ENCODE assay signal across 11 cellular contexts in the genomic region with DNA sequence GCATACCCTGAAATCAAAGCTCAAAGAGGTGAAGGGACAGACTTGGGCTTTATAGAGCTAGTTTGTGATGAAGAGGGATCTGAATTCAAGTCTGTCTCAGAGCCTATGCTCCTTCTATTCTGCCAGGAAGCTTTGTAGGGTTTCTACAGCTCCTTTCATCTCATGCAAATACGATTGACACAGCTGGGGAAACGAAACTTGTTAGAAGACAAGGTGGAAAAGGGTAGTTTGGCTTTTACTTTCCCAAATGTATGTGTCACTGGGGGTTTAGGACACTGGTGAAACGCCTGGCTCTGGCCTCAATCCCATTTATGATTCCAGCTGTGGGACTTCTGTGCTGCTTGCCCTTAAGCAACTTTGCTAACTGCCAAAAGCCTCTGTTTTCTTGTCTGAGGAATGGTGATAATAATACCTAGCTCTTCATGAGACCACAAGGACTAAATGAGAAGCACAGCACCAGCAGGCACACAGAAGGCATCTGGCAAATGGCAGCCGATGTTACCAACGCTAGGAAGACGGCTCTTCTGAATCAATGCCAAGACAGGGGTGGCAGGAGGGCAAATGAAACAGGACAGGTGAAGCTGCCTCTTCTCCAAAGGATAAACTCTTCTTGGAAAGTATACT.
A peak's percentile ranks its signal among the peaks of the same experiment; 100 is the strongest.
DNase-seq lines count a peak whose midpoint lies in the region; ATAC-seq and TF ChIP-seq lines count a peak whose summit lies in the region.
"Had no signal": no experiment of that assay in that cellular context is flagged by ENCODE, and none has a peak within 500 bp of the region (broad histone marks: within the 10 kb centered on the region; RNA-seq: fewer than 3 reads in every experiment).

No MANE protein-coding gene starts in this region.

- intact Hi-C loops in left lung (cut with DNase I), result no loop called here

- H3K27ac ChIP-seq in Karpas-422 (ENCODE audit: low read length) (no peak overlapping the region), left lung (peak overlapping the region in 1 of 2 donors; percentile 59)
- H3K27ac ChIP-seq: cardiac muscle cell, HL-60, SJSA1 had no signal

- H3K9me2 ChIP-seq in Karpas-422 (replicated peaks; ENCODE audit: insufficient read depth, low read length), result no peaks in the 10 kb centered on the region

- DNase-seq in Karpas-422 (peak; percentile 81), pons (ENCODE audit: low spot score) (peak; percentile 68), NCI-H774 (lab: John Stamatoyannopoulos, UW) (no peak), left lung (no peak), kidney tubule cell (ENCODE audit: low spot score) (no peak)
- DNase-seq in activated effector memory CD4-positive, alpha-beta T cell treated with Interleukin-2 at 50 U/mL for 16 hours, result no peak

- peak; percentile 65 for ATAC-seq in GM19025 (IDR thresholded peaks at IDR 0.05; ENCODE audit: low read depth, unreplicated experiment)
- peak; percentile 72 for ATAC-seq in HG02571 (IDR thresholded peaks at IDR 0.05; ENCODE audit: unreplicated experiment)
- ATAC-seq in left lung, result no peak

- no peak overlapping the region for H2AFZ ChIP-seq in Karpas-422 (ENCODE audit: low read length)

- peaks cover 62% of the 10 kb centered on the region for H3K4me1 ChIP-seq in Karpas-422 (ENCODE audit: low read length)
- peaks cover 9 to 28% of the 10 kb centered on the region in 2 donors for H3K4me1 ChIP-seq in left lung
- H3K4me1 ChIP-seq: SJSA1 had no signal

- H3K4me3 ChIP-seq in Karpas-422 (ENCODE audit: low read length) (peak overlapping the region; percentile 33; the same call in 1 of the 2 replicates), left lung (no peak overlapping the region)
- H3K4me3 ChIP-seq: cardiac muscle cell, SJSA1 had no signal

- H3K79me2 ChIP-seq in Karpas-422 (ENCODE audit: low read length), result no peaks in the 10 kb centered on the region

- no peak for TF ChIP-seq CTCF in left lung (IDR thresholded peaks at IDR 0.05)

- H3K27me3 ChIP-seq in Karpas-422 (ENCODE audit: low read length) (no peaks in the 10 kb centered on the region), left lung (no peaks in the 10 kb centered on the region)
- H3K27me3 ChIP-seq: cardiac muscle cell, SJSA1 had no signal

- H3K36me3 ChIP-seq in Karpas-422 (ENCODE audit: insufficient read depth, low read length) (no peaks in the 10 kb centered on the region), left lung (no peaks in the 10 kb centered on the region)
- H3K36me3 ChIP-seq: cardiac muscle cell, SJSA1 had no signal

- peak overlapping the region; percentile 15; the same call in 1 of the 2 replicates for H3K9ac ChIP-seq in Karpas-422 (ENCODE audit: low read length)

- H3K4me2 ChIP-seq in Karpas-422 (ENCODE audit: low read depth, low read length, poor library complexity, severe bottlenecking), result peak overlapping the region; percentile 60

- no peaks in the 10 kb centered on the region for H4K20me1 ChIP-seq in Karpas-422 (ENCODE audit: insufficient read depth, low read depth, low read length)

- H3K9me3 ChIP-seq in Karpas-422 (ENCODE audit: low read length), result no peaks in the 10 kb centered on the region
- H3K9me3 ChIP-seq in left lung, result no peaks in the 10 kb centered on the region
- H3K9me3 ChIP-seq: SJSA1 had no signal

Comparison
In these comparisons a context has a peak if more than half of its experiments do, and no peak if none do; other contexts are left out.
1. DNase-seq: peak in Karpas-422 (single experiment) and pons (single experiment); none in NCI-H774 (single experiment), left lung (0 of 2), activated effector memory CD4-positive, alpha-beta T cell treated with Interleukin-2 at 50 U/mL for 16 hours (single experiment) and kidney tubule cell (single experiment).